Comparison of ENCODE assay signal across 8 cellular contexts in genomic region chr16:30378236-30379164, GRCh38. TPM values are rescaled to one million over a fixed set of nuclear protein-coding genes. Genes with fewer than 3 reads are reported as not detected.
DNase-seq lines count a peak whose midpoint lies in the region; ATAC-seq and TF ChIP-seq lines count a peak whose summit lies in the region.

No MANE protein-coding gene starts in this region.

- H3K4me3 ChIP-seq in kidney epithelial cell (ENCODE audit: low read depth, low read length), result peak overlapping the region; percentile 83

- DNase-seq in AG20443 (ENCODE audit: low spot score) (peak; percentile 99), NCI-H345 treated with DMSO at 0.1 percent for 48 hours (lab: John Stamatoyannopoulos, UW; ENCODE audit: unreplicated experiment) (peak; percentile 94), cerebellar cortex (ENCODE audit: low spot score) (peak; percentile 98), kidney epithelial cell (ENCODE audit: low read depth) (peak; percentile 85)
- peak; percentile 99 for DNase-seq in stimulated activated CD4-positive, alpha-beta T cell treated with anti-CD3 and anti-CD28 coated beads, Interleukin-15, amount 100 ng/mL, for 24 hours

- H3K27me3 ChIP-seq in kidney epithelial cell (ENCODE audit: control insufficient read depth, insufficient read depth, low read length), result peaks cover 2% of the 10 kb centered on the region

- H3K36me3 ChIP-seq in kidney epithelial cell (ENCODE audit: control insufficient read depth, insufficient read depth, low read length), result peaks cover 1% of the 10 kb centered on the region

- ATAC-seq in GM19035 (IDR thresholded peaks at IDR 0.05; ENCODE audit: unreplicated experiment) (peak; percentile 89), HG03342 (IDR thresholded peaks at IDR 0.05; ENCODE audit: unreplicated experiment) (peak; percentile 85)
- ATAC-seq in activated CD4-positive, CD25-positive, alpha-beta regulatory T cell treated with anti-CD3 and anti-CD28 coated beads, Interleukin-2, amount 50 U/mL, for 24 hours, result peak; percentile 88 to 92

- peak; percentile 38 for TF ChIP-seq CTCF in kidney epithelial cell (IDR thresholded peaks at IDR 0.05; ENCODE audit: insufficient read depth, low read length, poor library complexity, severe bottlenecking)

RNA-seq across cellular contexts. Expression of gene SEPTIN1, which starts 3.9 kb away (rescaled TPM):
- total RNA-seq in kidney epithelial cell, result 0.38 and 0.62 TPM in 2 replicates

RNA-seq across cellular contexts. Expression of gene MYL11, which starts 3.9 kb away (rescaled TPM):
- total RNA-seq in kidney epithelial cell, result not detected in 2 replicates

RNA-seq across cellular contexts. Expression of gene TBC1D10B, which starts 8.2 kb away (rescaled TPM):
- 47.0 and 51.9 TPM in 2 replicates for total RNA-seq in kidney epithelial cell

RNA-seq across cellular contexts. Expression of gene ZNF48, which starts 16.7 kb away (rescaled TPM):
- total RNA-seq in kidney epithelial cell, result 24.4 and 27.4 TPM in 2 replicates

RNA-seq across cellular contexts. Expression of gene CD2BP2, which starts 23.4 kb away (rescaled TPM):
- 82.1 and 107 TPM in 2 replicates for total RNA-seq in kidney epithelial cell

Comparison
In these comparisons a context has a peak if more than half of its experiments do, and no peak if none do; other contexts are left out.
1. Peak in every context shown above with its lines: DNase-seq, ATAC-seq and H3K4me3 ChIP-seq.